ENCODE assay signal across 8 cellular contexts in the genomic region with DNA sequence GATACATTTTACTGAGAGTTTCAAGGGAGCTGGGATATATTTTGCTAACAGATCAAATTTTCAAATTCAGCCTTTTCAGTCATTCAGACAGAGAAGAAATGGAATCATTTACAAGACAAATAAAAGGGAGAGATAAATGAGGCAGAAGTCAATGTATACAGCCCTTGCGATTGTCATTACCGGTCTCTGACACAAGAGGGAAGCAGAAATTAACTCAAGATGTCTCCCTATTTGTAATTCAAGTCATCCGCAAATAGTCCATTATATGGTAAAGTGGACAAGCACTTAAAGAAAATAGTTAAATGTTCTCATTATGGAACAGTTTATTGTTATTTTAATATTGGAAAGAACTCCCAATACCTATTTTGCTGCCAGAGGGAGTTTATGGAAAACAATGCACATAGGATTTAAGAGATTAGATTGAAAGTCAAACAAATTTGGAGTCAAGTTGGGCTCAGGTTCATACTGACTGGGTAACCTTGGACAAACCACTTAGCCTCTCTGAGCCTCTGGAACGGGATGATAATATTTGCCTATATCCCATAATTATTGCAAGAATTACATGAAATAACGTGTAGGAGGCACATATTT.
DNase-seq lines count a peak whose midpoint lies in the region; ATAC-seq, FAIRE-seq and TF ChIP-seq lines count a peak whose summit lies in the region.

No MANE protein-coding gene starts in this region.

- H3K36me3 Mint-ChIP-seq in neural crest cell (ENCODE audit: low read depth), result no peaks in the 10 kb centered on the region
- no peaks in the 10 kb centered on the region for H3K36me3 Mint-ChIP-seq in activated naive CD8-positive, alpha-beta T cell treated with anti-CD3 and anti-CD28 coated beads, Interleukin-2, amount 50 U/mL, for 24 hours (ENCODE audit: low read depth)

- TF ChIP-seq CTCF in AG09319 (IDR thresholded peaks at IDR 0.05; ENCODE audit: low read depth, low read length) (peak; percentile 75), GM12875 (IDR thresholded peaks at IDR 0.05; ENCODE audit: borderline replicate concordance, insufficient read depth, low read depth, low read length) (peak; percentile 46; the same call in 1 of the 2 replicates), OCI-LY7 (conservative IDR thresholded peaks at IDR 0.05; ENCODE audit: low read length) (peak; percentile 90), neural crest cell (conservative IDR thresholded peaks at IDR 0.05) (peak; percentile 78)

- H3K79me2 ChIP-seq in OCI-LY7 (ENCODE audit: insufficient read depth, low read depth, low read length), result no peaks in the 10 kb centered on the region

- no peak for ATAC-seq in activated naive CD8-positive, alpha-beta T cell treated with anti-CD3 and anti-CD28 coated beads, Interleukin-2, amount 50 U/mL, for 24 hours

- no peak overlapping the region for H3K27ac ChIP-seq in OCI-LY7 (ENCODE audit: low read depth, low read length, poor library complexity, severe bottlenecking)

- H2AFZ ChIP-seq in OCI-LY7 (ENCODE audit: low read length), result no peak overlapping the region

- peaks cover 27% of the 10 kb centered on the region for H3K27me3 Mint-ChIP-seq in neural crest cell (ENCODE audit: low read depth)
- no peaks in the 10 kb centered on the region for H3K27me3 Mint-ChIP-seq in activated naive CD8-positive, alpha-beta T cell treated with anti-CD3 and anti-CD28 coated beads, Interleukin-2, amount 50 U/mL, for 24 hours

- H4K20me1 ChIP-seq in OCI-LY7 (ENCODE audit: insufficient read depth, low read length), result no peaks in the 10 kb centered on the region

- peak; percentile 84 for FAIRE-seq in endometrium (lab: Jason Lieb, UNC)

- no peaks in the 10 kb centered on the region for H3K9me3 Mint-ChIP-seq in neural crest cell
- H3K9me3 Mint-ChIP-seq in activated naive CD8-positive, alpha-beta T cell treated with anti-CD3 and anti-CD28 coated beads, Interleukin-2, amount 50 U/mL, for 24 hours, result no peaks in the 10 kb centered on the region

- peaks cover 4% of the 10 kb centered on the region for H3K4me1 Mint-ChIP-seq in neural crest cell
- peaks cover 24% of the 10 kb centered on the region for H3K4me1 Mint-ChIP-seq in activated naive CD8-positive, alpha-beta T cell treated with anti-CD3 and anti-CD28 coated beads, Interleukin-2, amount 50 U/mL, for 24 hours

- POLR2A ChIA-PET in OCI-LY7 (lab: Charles Lee), result interaction anchor here (0.6 kb wide), 1 partner anchor 742 kb away, joined by 3 read pairs; the partner anchor contains the start of gene SFMBT2

- peak; percentile 29 for DNase-seq in AG09319 (ENCODE audit: extremely low read depth, low read depth)
- peak; percentile 60 for DNase-seq in OCI-LY7 (ENCODE audit: low spot score)
- peak; percentile 8 for DNase-seq in neural crest cell (ENCODE audit: low read depth, low spot score)
- DNase-seq in activated naive CD8-positive, alpha-beta T cell treated with anti-CD3 and anti-CD28 coated beads, Interleukin-2, amount 50 U/mL, for 24 hours, result no peak
- no peak for DNase-seq in activated CD8-positive, alpha-beta memory T cell treated with anti-CD3 and anti-CD28 coated beads, Interleukin-2, amount 50 U/mL, for 48 hours
- DNase-seq in activated CD4-positive, CD25-positive, alpha-beta regulatory T cell (lab: John Stamatoyannopoulos, UW), result no peak

- peaks cover 12% of the 10 kb centered on the region for H3K4me1 ChIP-seq in OCI-LY7 (ENCODE audit: insufficient read depth, low read length, poor library complexity, severe bottlenecking)

- no peak overlapping the region for H3K4me3 Mint-ChIP-seq in neural crest cell
- H3K4me3 Mint-ChIP-seq in activated naive CD8-positive, alpha-beta T cell treated with anti-CD3 and anti-CD28 coated beads, Interleukin-2, amount 50 U/mL, for 24 hours, result no peak overlapping the region

- H3K9me2 ChIP-seq in OCI-LY7 (ENCODE audit: insufficient read depth, low read length), result no peaks in the 10 kb centered on the region

- H3K27ac Mint-ChIP-seq in neural crest cell (ENCODE audit: unreplicated experiment), result no peak overlapping the region
- H3K27ac Mint-ChIP-seq in activated naive CD8-positive, alpha-beta T cell treated with anti-CD3 and anti-CD28 coated beads, Interleukin-2, amount 50 U/mL, for 24 hours, result no peak overlapping the region

- intact Hi-C loops in OCI-LY7 (cut with micrococcal nuclease; ENCODE audit: unreplicated experiment), result no loop called here

- H3K4me2 ChIP-seq in OCI-LY7 (ENCODE audit: low read length), result no peak overlapping the region

- H3K4me3 ChIP-seq in GM12875 (ENCODE audit: low read depth, low read length) (no peak overlapping the region), OCI-LY7 (ENCODE audit: low read depth, low read length, poor library complexity, severe bottlenecking) (no peak overlapping the region)

- BruUV-seq in OCI-LY7 (replicated peaks; lab: Mats Ljungman, UMichigan), result no TSS peak

- no peaks in the 10 kb centered on the region for H3K9me3 ChIP-seq in OCI-LY7 (ENCODE audit: low read length)

- no peaks in the 10 kb centered on the region for H3K36me3 ChIP-seq in OCI-LY7 (ENCODE audit: insufficient read depth, low read length)

- CTCF ChIA-PET in OCI-LY7 (lab: Charles Lee; ENCODE audit: unreplicated experiment), result no interaction called here

Comparison
In these comparisons a context has a peak if more than half of its experiments do, and no peak if none do; other contexts are left out.
1. DNase-seq: peak in AG09319 (single experiment), OCI-LY7 (single experiment) and neural crest cell (single experiment); none in activated naive CD8-positive, alpha-beta T cell treated with anti-CD3 and anti-CD28 coated beads, Interleukin-2, amount 50 U/mL, for 24 hours (single experiment), activated CD8-positive, alpha-beta memory T cell treated with anti-CD3 and anti-CD28 coated beads, Interleukin-2, amount 50 U/mL, for 48 hours (single experiment) and activated CD4-positive, CD25-positive, alpha-beta regulatory T cell (0 of 4).
2. Peak in every context shown above with its lines, with median percentiles within 50 percentile points of each other: CTCF ChIP-seq.